In genomic region chr17:55852734-55853133, GRCh38 we compare ENCODE assay signal across 18 cellular contexts.
DNase-seq lines count a peak whose midpoint lies in the region; ATAC-seq and TF ChIP-seq lines count a peak whose summit lies in the region.
"Had no signal": no experiment of that assay in that cellular context is flagged by ENCODE, and none has a peak within 500 bp of the region (broad histone marks: within the 10 kb centered on the region; RNA-seq: fewer than 3 reads in every experiment).

No MANE protein-coding gene starts in this region.

- CTCF ChIA-PET in HEK293T (lab: Yijun Ruan, JAX), result no interaction called here

- no peaks in the 10 kb centered on the region for H3K36me3 ChIP-seq in WERI-Rb-1
- H3K36me3 ChIP-seq in ascending aorta, result no peaks in the 10 kb centered on the region
- H3K36me3 ChIP-seq: BLaER1 treated with 17β-estradiol and CSF1 and Interleukin-3, amounts not matched to agents 10 nM and 100 nM had no signal

- H3K27ac ChIP-seq in WERI-Rb-1, result no peak overlapping the region
- no peak overlapping the region for H3K27ac ChIP-seq in ascending aorta
- H3K27ac ChIP-seq: BLaER1 treated with 17β-estradiol and CSF1 and Interleukin-3, amounts not matched to agents 10 nM and 100 nM had no signal

- DNase-seq in NCI-H510A treated with DMSO at 0.1 percent for 48 hours (lab: John Stamatoyannopoulos, UW) (peak; percentile 13), WERI-Rb-1 (peak; percentile 16), SW480 (ENCODE audit: low spot score) (no peak), ascending aorta (ENCODE audit: low spot score in 2 of 2) (no peak), HEK293T (ENCODE audit: extremely low spot score) (no peak)
- DNase-seq in T-helper 2 cell treated with Interferon-gamma antibody and Interleukin-4, amounts not matched to agents 5 μg/mL and 100 μg/mL, for 36 hours (ENCODE audit: low spot score), result no peak
- DNase-seq: activated CD8-positive, alpha-beta T cell treated with anti-CD3 and anti-CD28 coated beads, Interleukin-2, amount 10 ng/mL, durations not matched to agents 7 days and 5 days; amniotic stem cell; DMS79; NCI-H226; T1000 had no signal

- H3K27me3 Mint-ChIP-seq in T-helper 2 cell treated with Interferon-gamma antibody and Interleukin-4, amounts not matched to agents 5 μg/mL and 100 μg/mL, for 36 hours (ENCODE audit: low read depth), result no peaks in the 10 kb centered on the region
- H3K27me3 Mint-ChIP-seq: stimulated activated memory B cell treated with anti-CD40 and anti-IgM and Interleukin-4, amounts not matched to agents 10 μg/mL and 1 μg/mL and 100 μg/mL, for 72 hours; type B pancreatic cell had no signal

- TF ChIP-seq CTCF in WERI-Rb-1 (IDR thresholded peaks at IDR 0.05; ENCODE audit: low read depth, low read length) (no peak), ascending aorta (IDR thresholded peaks at IDR 0.05) (no peak)

- POLR2A ChIA-PET in HEK293T (lab: Yijun Ruan, JAX), result no interaction called here

- no peaks in the 10 kb centered on the region for H3K9me3 Mint-ChIP-seq in T-helper 2 cell treated with Interferon-gamma antibody and Interleukin-4, amounts not matched to agents 5 μg/mL and 100 μg/mL, for 36 hours
- H3K9me3 Mint-ChIP-seq: activated T-helper 2 cell treated with anti-CD3 and anti-CD28 coated beads, Interferon-gamma antibody, Interleukin-2, Interleukin-4, amounts not matched to agents 10 μg/mL and 5 μg/mL and 100 μg/mL, durations not matched to agents 14 hours and 24 hours and 36 hours; mesothelial cell of epicardium; stimulated activated memory B cell treated with anti-CD40 and anti-IgM and Interleukin-4, amounts not matched to agents 10 μg/mL and 1 μg/mL and 100 μg/mL, for 72 hours; type B pancreatic cell had no signal

- ATAC-seq in GM18909 (IDR thresholded peaks at IDR 0.05; ENCODE audit: poor library complexity, unreplicated experiment), result peak; percentile 53
- ATAC-seq in HG03342 (IDR thresholded peaks at IDR 0.05; ENCODE audit: unreplicated experiment), result peak; percentile 61
- ATAC-seq: activated CD8-positive, alpha-beta T cell treated with anti-CD3 and anti-CD28 coated beads, Interleukin-2, amount 10 ng/mL, durations not matched to agents 7 days and 5 days; stimulated activated memory B cell treated with anti-CD40 and anti-IgM and Interleukin-4, amounts not matched to agents 10 μg/mL and 1 μg/mL and 100 μg/mL, for 72 hours had no signal

- intact Hi-C loops in ascending aorta (cut with DNase I), result no loop called here

- H3K4me1 ChIP-seq in ascending aorta, result no peaks in the 10 kb centered on the region

- H3K36me3 Mint-ChIP-seq in T-helper 2 cell treated with Interferon-gamma antibody and Interleukin-4, amounts not matched to agents 5 μg/mL and 100 μg/mL, for 36 hours (ENCODE audit: low read depth), result no peaks in the 10 kb centered on the region
- H3K36me3 Mint-ChIP-seq: mesothelial cell of epicardium; stimulated activated memory B cell treated with anti-CD40 and anti-IgM and Interleukin-4, amounts not matched to agents 10 μg/mL and 1 μg/mL and 100 μg/mL, for 72 hours; type B pancreatic cell had no signal

- H3K4me3 ChIP-seq in WERI-Rb-1 (ENCODE audit: low read depth, low read length), result no peak overlapping the region
- no peak overlapping the region for H3K4me3 ChIP-seq in ascending aorta
- H3K4me3 ChIP-seq: BLaER1 treated with 17β-estradiol and CSF1 and Interleukin-3, amounts not matched to agents 10 nM and 100 nM had no signal

- H3K27ac Mint-ChIP-seq in T-helper 2 cell treated with Interferon-gamma antibody and Interleukin-4, amounts not matched to agents 5 μg/mL and 100 μg/mL, for 36 hours, result no peak overlapping the region
- H3K27ac Mint-ChIP-seq: activated CD8-positive, alpha-beta T cell treated with anti-CD3 and anti-CD28 coated beads, Interleukin-2, amount 10 ng/mL, durations not matched to agents 7 days and 5 days; activated T-helper 2 cell treated with anti-CD3 and anti-CD28 coated beads, Interferon-gamma antibody, Interleukin-2, Interleukin-4, amounts not matched to agents 10 μg/mL and 5 μg/mL and 100 μg/mL, durations not matched to agents 14 hours and 24 hours and 36 hours; mesothelial cell of epicardium; stimulated activated memory B cell treated with anti-CD40 and anti-IgM and Interleukin-4, amounts not matched to agents 10 μg/mL and 1 μg/mL and 100 μg/mL, for 72 hours; type B pancreatic cell had no signal

- no peaks in the 10 kb centered on the region for H3K4me1 Mint-ChIP-seq in T-helper 2 cell treated with Interferon-gamma antibody and Interleukin-4, amounts not matched to agents 5 μg/mL and 100 μg/mL, for 36 hours (ENCODE audit: low read depth)
- H3K4me1 Mint-ChIP-seq: mesothelial cell of epicardium; stimulated activated memory B cell treated with anti-CD40 and anti-IgM and Interleukin-4, amounts not matched to agents 10 μg/mL and 1 μg/mL and 100 μg/mL, for 72 hours had no signal

- H3K9me3 ChIP-seq in WERI-Rb-1 (ENCODE audit: severe bottlenecking) (no peaks in the 10 kb centered on the region), ascending aorta (no peaks in the 10 kb centered on the region)

- no peak overlapping the region for H3K4me3 Mint-ChIP-seq in T-helper 2 cell treated with Interferon-gamma antibody and Interleukin-4, amounts not matched to agents 5 μg/mL and 100 μg/mL, for 36 hours
- H3K4me3 Mint-ChIP-seq: activated CD8-positive, alpha-beta T cell treated with anti-CD3 and anti-CD28 coated beads, Interleukin-2, amount 10 ng/mL, durations not matched to agents 7 days and 5 days; mesothelial cell of epicardium; stimulated activated memory B cell treated with anti-CD40 and anti-IgM and Interleukin-4, amounts not matched to agents 10 μg/mL and 1 μg/mL and 100 μg/mL, for 72 hours; type B pancreatic cell had no signal

- H3K27me3 ChIP-seq in WERI-Rb-1 (ENCODE audit: insufficient read depth, low read depth, severe bottlenecking) (peaks cover 3% of the 10 kb centered on the region), ascending aorta (no peaks in the 10 kb centered on the region)
- H3K27me3 ChIP-seq: BLaER1 treated with 17β-estradiol and CSF1 and Interleukin-3, amounts not matched to agents 10 nM and 100 nM had no signal

TF ChIP-seq in HEK293T, 16 proteins besides CTCF, POLR2A, EP300 and RAD21:
- TF ChIP-seq NFRKB (IDR thresholded peaks at IDR 0.05) (no peak), ELF4 (IDR thresholded peaks at IDR 0.05) (no peak), FOXM1 (IDR thresholded peaks at IDR 0.05; ENCODE audit: borderline replicate concordance) (no peak)

Comparison
In these comparisons a context has a peak if more than half of its experiments do, and no peak if none do; other contexts are left out.
1. DNase-seq: peak in NCI-H510A treated with DMSO at 0.1 percent for 48 hours (single experiment) and WERI-Rb-1 (single experiment); none in SW480 (single experiment), ascending aorta (0 of 2), HEK293T (single experiment) and T-helper 2 cell treated with Interferon-gamma antibody and Interleukin-4, amounts not matched to agents 5 μg/mL and 100 μg/mL, for 36 hours (single experiment).